Comparison of ENCODE assay signal across 20 cellular contexts in genomic region chr10:28811639-28812349, GRCh38.
DNase-seq lines count a peak whose midpoint lies in the region; ATAC-seq, FAIRE-seq and TF ChIP-seq lines count a peak whose summit lies in the region.
"Had no signal": no experiment of that assay in that cellular context is flagged by ENCODE, and none has a peak within 500 bp of the region (broad histone marks: within the 10 kb centered on the region; RNA-seq: fewer than 3 reads in every experiment).

No MANE protein-coding gene starts in this region.

- no peaks in the 10 kb centered on the region for H3K79me2 ChIP-seq in K562 (ENCODE audit: control insufficient read depth, insufficient read depth, low read length)

- CTCF ChIA-PET in K562 (lab: Yijun Ruan, JAX; ENCODE audit: low intra/inter-chr PET ratio) = no interaction called here
- CTCF ChIA-PET in activated naive CD4-positive, alpha-beta T cell treated with anti-CD3 and anti-CD28 coated beads, Interleukin-2, amount 10 ng/mL, durations not matched to agents 7 days and 5 days (lab: Charles Lee) = interaction anchor here (0.7 kb wide), 1 partner anchor 637 kb away, joined by 3 read pairs; no protein-coding TSS in a partner anchor

- H2AFZ ChIP-seq in K562 (ENCODE audit: low read depth, low read length) = peak overlapping the region; percentile 84

- FAIRE-seq in K562 (lab: Jason Lieb, UNC) = peak; percentile 57
- FAIRE-seq: G401.6, GM12891, H1 had no signal

- peaks cover 6% of the 10 kb centered on the region for H3K36me3 ChIP-seq in BLaER1
- H3K36me3 ChIP-seq in SJSA1 = no peaks in the 10 kb centered on the region
- peaks cover 2% of the 10 kb centered on the region; the same call in 1 of the 3 replicates for H3K36me3 ChIP-seq in K562 (ENCODE audit: control insufficient read depth, insufficient read depth, low read length)
- no peaks in the 10 kb centered on the region for H3K36me3 ChIP-seq in left ventricle myocardium inferior
- H3K36me3 ChIP-seq: HAP-1 had no signal

- in situ Hi-C loops in K562 (cut with MboI) = no loop called here

- H3K36me3 Mint-ChIP-seq in activated naive CD4-positive, alpha-beta T cell treated with anti-CD3 and anti-CD28 coated beads, Interleukin-2, amount 10 ng/mL, durations not matched to agents 7 days and 5 days = no peaks in the 10 kb centered on the region
- H3K36me3 Mint-ChIP-seq: CD4-positive, alpha-beta memory T cell had no signal

- H3K27ac ChIP-seq in BLaER1 = peak overlapping the region; percentile 96
- peak overlapping the region; percentile 98 for H3K27ac ChIP-seq in SJSA1
- peak overlapping the region; percentile 75; the same call in 2 of the 3 replicates for H3K27ac ChIP-seq in K562 (ENCODE audit: extremely low read depth, low read depth, low read length)
- no peak overlapping the region for H3K27ac ChIP-seq in left ventricle myocardium inferior (replicated peaks)
- H3K27ac ChIP-seq: 22Rv1 had no signal

- peak overlapping the region; percentile 80; the same call in 1 of the 2 replicates for H3K9ac ChIP-seq in BLaER1
- peak overlapping the region in 1 of 2 experiments; percentile 50; a peak in 1 of 4 replicates for H3K9ac ChIP-seq in K562 (ENCODE audit: insufficient read depth in 1 of 2, low read depth in 2 of 2, low read length in 2 of 2)

- no peak overlapping the region for H3K27ac Mint-ChIP-seq in activated naive CD4-positive, alpha-beta T cell treated with anti-CD3 and anti-CD28 coated beads, Interleukin-2, amount 10 ng/mL, durations not matched to agents 7 days and 5 days
- H3K27ac Mint-ChIP-seq: CD4-positive, alpha-beta memory T cell had no signal

- BruUV-seq in K562 (replicated peaks; lab: Mats Ljungman, UMichigan) = TSS peak; percentile 77

- no peak for TF ChIP-seq CTCF in K562 (IDR thresholded peaks at IDR 0.05 in 2 of 3, conservative IDR thresholded peaks at IDR 0.05 in 1 of 3; ENCODE audit: insufficient read depth in 2 of 3, low read depth in 1 of 3, low read length in 3 of 3)
- TF ChIP-seq CTCF in left ventricle myocardium inferior (IDR thresholded peaks at IDR 0.05; ENCODE audit: borderline replicate concordance) = no peak

- 37% methylated on average over 9 of the region's 9 CpGs for WGBS in K562 (ENCODE audit: insufficient coverage, low coverage, missing lambda C conversion rate)

- intact Hi-C loops in K562 (cut with micrococcal nuclease) (no loop called here), left ventricle myocardium inferior (cut with micrococcal nuclease) (no loop called here)

- POLR2A ChIA-PET in K562 (lab: Yijun Ruan, JAX) = interaction anchor here (1.2 kb wide), 1 partner anchor 20 kb away, joined by 3 read pairs; no protein-coding TSS in a partner anchor

- no peaks in the 10 kb centered on the region for H3K27me3 ChIP-seq in BLaER1
- no peaks in the 10 kb centered on the region for H3K27me3 ChIP-seq in SJSA1 (replicated peaks)
- no peaks in the 10 kb centered on the region for H3K27me3 ChIP-seq in K562 (ENCODE audit: control insufficient read depth in 2 of 2, insufficient read depth in 2 of 2, low read length in 2 of 2)
- no peaks in the 10 kb centered on the region for H3K27me3 ChIP-seq in left ventricle myocardium inferior (ENCODE audit: low read depth)

- peak overlapping the region; percentile 91 for H3K4me2 ChIP-seq in BLaER1
- H3K4me2 ChIP-seq in K562 (ENCODE audit: insufficient read depth, low read length) = peak overlapping the region; percentile 56

- H3K4me3 ChIP-seq in BLaER1 (no peak overlapping the region; the same call in 1 of the 2 replicates), SJSA1 (no peak overlapping the region), K562 (no peak overlapping the region), left ventricle myocardium inferior (no peak overlapping the region)
- H3K4me3 ChIP-seq: HAP-1 had no signal

- peaks cover 12% of the 10 kb centered on the region for H3K27me3 Mint-ChIP-seq in activated naive CD4-positive, alpha-beta T cell treated with anti-CD3 and anti-CD28 coated beads, Interleukin-2, amount 10 ng/mL, durations not matched to agents 7 days and 5 days

- H3K9me1 ChIP-seq in K562 (ENCODE audit: control insufficient read depth, insufficient read depth, low read length) = no peaks in the 10 kb centered on the region

- peak; percentile 54 for ATAC-seq in K562
- no peak for ATAC-seq in HG02588 (IDR thresholded peaks at IDR 0.05; ENCODE audit: unreplicated experiment)

- no peak for TF ChIP-seq RAD21 in K562 (CRISPR knock-in tag; conservative IDR thresholded peaks at IDR 0.05 in 1 of 2, IDR thresholded peaks at IDR 0.05 in 1 of 2)

- H3K4me1 Mint-ChIP-seq in activated naive CD4-positive, alpha-beta T cell treated with anti-CD3 and anti-CD28 coated beads, Interleukin-2, amount 10 ng/mL, durations not matched to agents 7 days and 5 days = no peaks in the 10 kb centered on the region

- H3K4me1 ChIP-seq in BLaER1 (peaks cover 77% of the 10 kb centered on the region), SJSA1 (replicated peaks) (peaks cover 39% of the 10 kb centered on the region), K562 (replicated peaks in 1 of 2; ENCODE audit: control insufficient read depth in 2 of 2, insufficient read depth in 2 of 2, low read length in 2 of 2) (peaks cover 34 to 59% of the 10 kb centered on the region in 2 experiments), left ventricle myocardium inferior (peaks cover 19% of the 10 kb centered on the region)

- no peaks in the 10 kb centered on the region for H4K20me1 ChIP-seq in BLaER1
- no peaks in the 10 kb centered on the region for H4K20me1 ChIP-seq in K562 (replicated peaks; ENCODE audit: control insufficient read depth, insufficient read depth, low read length)

- TF ChIP-seq EP300 in K562 (IDR thresholded peaks at IDR 0.05; ENCODE audit: low read length) = 0 out of 2 replicates have a peak, but pooled peaks have one; percentile 2

- peaks cover 3% of the 10 kb centered on the region for H3K9me3 Mint-ChIP-seq in activated naive CD4-positive, alpha-beta T cell treated with anti-CD3 and anti-CD28 coated beads, Interleukin-2, amount 10 ng/mL, durations not matched to agents 7 days and 5 days

- TF ChIP-seq POLR2A in K562 (conservative IDR thresholded peaks at IDR 0.05) = peak; percentile 47; the same call in 1 of the 2 replicates

- no peak overlapping the region for H3K4me3 Mint-ChIP-seq in activated naive CD4-positive, alpha-beta T cell treated with anti-CD3 and anti-CD28 coated beads, Interleukin-2, amount 10 ng/mL, durations not matched to agents 7 days and 5 days
- H3K4me3 Mint-ChIP-seq: CD4-positive, alpha-beta memory T cell had no signal

- DNase-seq in SJSA1 (ENCODE audit: low read depth in 1 of 2, low spot score in 2 of 2) (no peak), K562 (ENCODE audit: extremely low read depth in 1 of 4, low spot score in 3 of 4) (peak in 1 of 4 experiments; percentile 87), mucosa of gallbladder (ENCODE audit: low spot score) (peak; percentile 1), left ventricle myocardium inferior (no peak)
- DNase-seq in activated CD4-positive, CD25-positive, alpha-beta regulatory T cell (lab: John Stamatoyannopoulos, UW) = no peak
- DNase-seq in activated naive CD4-positive, alpha-beta T cell treated with anti-CD3 and anti-CD28 coated beads, Interleukin-2, amount 10 ng/mL, durations not matched to agents 7 days and 5 days = no peak
- DNase-seq: AML-193; C1 segment of cervical spinal cord; CD4-positive, alpha-beta memory T cell; DMS153; DMS79 treated with DMSO at 0.1 percent for 48 hours; EL; IMR-90 had no signal

- peaks cover 29% of the 10 kb centered on the region for H3K9me3 ChIP-seq in BLaER1
- no peaks in the 10 kb centered on the region for H3K9me3 ChIP-seq in SJSA1 (replicated peaks)
- H3K9me3 ChIP-seq in K562 (replicated peaks; ENCODE audit: control insufficient read depth, insufficient read depth, low read depth, low read length) = peaks cover 6% of the 10 kb centered on the region
- no peaks in the 10 kb centered on the region for H3K9me3 ChIP-seq in left ventricle myocardium inferior (replicated peaks)
- H3K9me3 ChIP-seq: HAP-1 had no signal

TF ChIP-seq in K562, 482 proteins besides CTCF, POLR2A, EP300 and RAD21 (continues in another document):
- TF ChIP-seq PTTG1 (tag; IDR thresholded peaks at IDR 0.05; ENCODE audit: low read depth) (peak; percentile 96), ETV1 (tag; conservative IDR thresholded peaks at IDR 0.05; ENCODE audit: low read depth) (peak; percentile 73), ATF4 (CRISPR knock-in tag; IDR thresholded peaks at IDR 0.05) (peak; percentile 80), ZNF77 (CRISPR knock-in tag; IDR thresholded peaks at IDR 0.05) (no peak), ZNF3 (CRISPR knock-in tag; IDR thresholded peaks at IDR 0.05) (0 out of 2 replicates have a peak, but pooled peaks have one; percentile 17), FOXK1 (CRISPR knock-in tag; IDR thresholded peaks at IDR 0.05; ENCODE audit: borderline replicate concordance) (no peak), RHOXF2B (CRISPR knock-in tag; conservative IDR thresholded peaks at IDR 0.05) (0 out of 2 replicates have a peak, but pooled peaks have one; percentile 72), ZEB2 (IDR thresholded peaks at IDR 0.05) (no peak), FOXK2 (conservative IDR thresholded peaks at IDR 0.05 in 1 of 2, IDR thresholded peaks at IDR 0.05 in 1 of 2; ENCODE audit: low read depth in 2 of 2) (no peak), ZNF740 (CRISPR knock-in tag; IDR thresholded peaks at IDR 0.05) (no peak), ZNF740 (tag; IDR thresholded peaks at IDR 0.05) (peak in 1 of 2 experiments; percentile 97; a peak in 2 of 4 replicates), ZKSCAN8 (CRISPR knock-in tag; IDR thresholded peaks at IDR 0.05) (peak; percentile 90), ZNF644 (tag; IDR thresholded peaks at IDR 0.05; ENCODE audit: low read depth) (peak; percentile 75; the same call in 1 of the 2 replicates), ILK (tag; IDR thresholded peaks at IDR 0.05; ENCODE audit: borderline replicate concordance, low read depth) (peak; percentile 84; the same call in 1 of the 2 replicates)
